In the genomic region with DNA sequence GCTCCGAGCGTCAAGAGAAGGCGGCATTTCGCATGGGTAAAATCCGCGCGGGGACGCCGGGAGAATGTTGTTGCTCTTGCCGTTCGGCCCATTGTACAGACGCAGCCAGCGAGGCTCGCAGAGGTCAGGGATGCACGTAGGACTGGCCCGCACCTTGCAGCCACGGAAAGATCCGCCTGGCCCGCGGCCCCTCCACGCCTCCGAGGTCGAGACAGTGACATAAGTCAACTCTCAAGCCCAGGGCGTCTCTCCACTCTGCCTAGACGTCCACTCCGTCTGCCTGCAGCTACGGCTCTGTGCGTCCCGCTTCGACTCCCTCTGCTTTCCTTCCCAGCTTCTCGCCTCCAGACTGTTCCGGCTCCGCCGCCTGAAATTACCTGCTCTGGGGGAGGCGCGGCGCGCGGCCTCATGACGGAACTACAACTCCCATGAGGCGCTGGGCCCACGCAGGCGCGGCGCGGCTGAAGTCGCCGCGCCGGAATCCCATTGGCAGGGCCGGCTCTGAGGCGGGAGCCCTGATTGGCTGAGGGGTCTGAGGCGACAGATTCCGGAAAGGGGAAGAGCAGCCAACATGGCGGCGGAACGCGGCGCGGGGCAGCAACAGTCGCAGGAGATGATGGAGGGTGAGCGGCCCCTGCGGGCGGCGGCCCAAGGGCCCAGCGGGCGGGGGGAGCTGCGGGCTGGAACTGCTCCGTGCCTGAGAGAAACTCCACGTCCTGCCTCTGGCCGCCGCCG, we compare ENCODE assay signal across 8 cellular contexts. TPM values are rescaled to one million over a fixed set of nuclear protein-coding genes. Genes with fewer than 3 reads are reported as not detected.
A peak's percentile ranks its signal among the peaks of the same experiment; 100 is the strongest.
DNase-seq lines count a peak whose midpoint lies in the region; ATAC-seq and TF ChIP-seq lines count a peak whose summit lies in the region.

A gene with protein sequence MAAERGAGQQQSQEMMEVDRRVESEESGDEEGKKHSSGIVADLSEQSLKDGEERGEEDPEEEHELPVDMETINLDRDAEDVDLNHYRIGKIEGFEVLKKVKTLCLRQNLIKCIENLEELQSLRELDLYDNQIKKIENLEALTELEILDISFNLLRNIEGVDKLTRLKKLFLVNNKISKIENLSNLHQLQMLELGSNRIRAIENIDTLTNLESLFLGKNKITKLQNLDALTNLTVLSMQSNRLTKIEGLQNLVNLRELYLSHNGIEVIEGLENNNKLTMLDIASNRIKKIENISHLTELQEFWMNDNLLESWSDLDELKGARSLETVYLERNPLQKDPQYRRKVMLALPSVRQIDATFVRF (plus strand): TSS at position 543 of the 735 bp plus-strand sequence. CDS start 29 bp downstream, at position 572.

- under 1% methylated on average over 73 of the region's 73 CpGs for WGBS in right cardiac atrium
- WGBS in aorta, 2 donors: 0 to 1% methylated on average over 65 to 73 of the region's 73 CpGs

- peak within 1 kb of the TSS; percentile 91 for H3K4me3 Mint-ChIP-seq in T-helper 2 cell treated with Interferon-gamma antibody and Interleukin-4, amounts not matched to agents 5 μg/mL and 100 μg/mL, for 36 hours

- no peaks in the 10 kb centered on the region for H3K9me3 ChIP-seq in ascending aorta
- no peaks in the 10 kb centered on the region for H3K9me3 ChIP-seq in right cardiac atrium (ENCODE audit: control insufficient read depth, low read length)
- no peaks in the 10 kb centered on the region for H3K9me3 ChIP-seq in aorta (ENCODE audit: control insufficient read depth, low read length)

- H3K36me3 ChIP-seq in ascending aorta (peaks cover 3 to 5% of the 10 kb centered on the region in 2 donors), rectal smooth muscle tissue (ENCODE audit: control insufficient read depth, insufficient read depth, low read length) (no peaks in the 10 kb centered on the region), aorta (ENCODE audit: control insufficient read depth in 1 of 2, insufficient read depth in 2 of 2, low read length in 1 of 2) (no peaks in the 10 kb centered on the region)

- H3K9ac ChIP-seq in rectal smooth muscle tissue (ENCODE audit: low read length): peak within 1 kb of the TSS; percentile 34

- ATAC-seq in GM18502 (IDR thresholded peaks at IDR 0.05; ENCODE audit: poor library complexity, unreplicated experiment) (peak; percentile 77), HG02970 (IDR thresholded peaks at IDR 0.05; ENCODE audit: low FRiP score, unreplicated experiment) (peak; percentile 80), right cardiac atrium (peak; percentile 98), aorta (ENCODE audit: low FRiP score) (peak; percentile 98)

- peaks cover 10% of the 10 kb centered on the region for H3K36me3 Mint-ChIP-seq in T-helper 2 cell treated with Interferon-gamma antibody and Interleukin-4, amounts not matched to agents 5 μg/mL and 100 μg/mL, for 36 hours (ENCODE audit: low read depth)

- peak in 1 of 3 experiments; percentile 14 for TF ChIP-seq CTCF in ascending aorta (IDR thresholded peaks at IDR 0.05)

- no peaks in the 10 kb centered on the region for H3K27me3 Mint-ChIP-seq in T-helper 2 cell treated with Interferon-gamma antibody and Interleukin-4, amounts not matched to agents 5 μg/mL and 100 μg/mL, for 36 hours (ENCODE audit: low read depth)

- intact Hi-C loops in ascending aorta (cut with DNase I): loop anchor here (1.0 to 10.0 kb wide), 9 partner anchors 48 to 585 kb away; a partner anchor contains a TSS
- intact Hi-C loops in right cardiac atrium (cut with DNase I): no loop called here
- intact Hi-C loops in aorta (cut with DNase I): loop anchor here in 1 of 2 donors (5.0 kb wide), 1 partner anchor 48 kb away; a partner anchor contains a TSS

- no peaks in the 10 kb centered on the region for H3K9me3 Mint-ChIP-seq in T-helper 2 cell treated with Interferon-gamma antibody and Interleukin-4, amounts not matched to agents 5 μg/mL and 100 μg/mL, for 36 hours

- H3K4me3 ChIP-seq in ascending aorta (peak within 1 kb of the TSS; percentile 70 to 95), right cardiac atrium (ENCODE audit: low read length) (peak within 1 kb of the TSS; percentile 99), rectal smooth muscle tissue (ENCODE audit: low read length) (peak within 1 kb of the TSS; percentile 89), aorta (ENCODE audit: low read length in 2 of 2) (peak within 1 kb of the TSS; percentile 61 to 86)

- H3K4me1 ChIP-seq in ascending aorta (peaks cover 0 to 15% of the 10 kb centered on the region in 2 donors), right cardiac atrium (ENCODE audit: control insufficient read depth, insufficient read depth, low read length) (peaks cover 3% of the 10 kb centered on the region), rectal smooth muscle tissue (ENCODE audit: control insufficient read depth, insufficient read depth, low read length) (peaks cover 6% of the 10 kb centered on the region), aorta (ENCODE audit: control insufficient read depth in 1 of 2, insufficient read depth in 2 of 2, low read length in 2 of 2) (no peaks in the 10 kb centered on the region)

- no peaks in the 10 kb centered on the region for H3K27me3 ChIP-seq in ascending aorta
- H3K27me3 ChIP-seq in right cardiac atrium (ENCODE audit: control insufficient read depth, insufficient read depth): no peaks in the 10 kb centered on the region
- H3K27me3 ChIP-seq in rectal smooth muscle tissue (ENCODE audit: control insufficient read depth, insufficient read depth, low read length): no peaks in the 10 kb centered on the region
- no peaks in the 10 kb centered on the region for H3K27me3 ChIP-seq in aorta (ENCODE audit: control insufficient read depth in 1 of 2, insufficient read depth in 2 of 2, low read length in 1 of 2)

- peak within 1 kb of the TSS; percentile 93 for H3K27ac Mint-ChIP-seq in T-helper 2 cell treated with Interferon-gamma antibody and Interleukin-4, amounts not matched to agents 5 μg/mL and 100 μg/mL, for 36 hours

- peaks cover 45% of the 10 kb centered on the region for H3K4me1 Mint-ChIP-seq in T-helper 2 cell treated with Interferon-gamma antibody and Interleukin-4, amounts not matched to agents 5 μg/mL and 100 μg/mL, for 36 hours (ENCODE audit: low read depth)

- DNase-seq in NCI-H1930 (lab: John Stamatoyannopoulos, UW) (peak; percentile 92 to 96), ascending aorta (ENCODE audit: low spot score in 2 of 2) (peak; percentile 85 to 98), right cardiac atrium (peak; percentile 95 to 98 (median 97)), aorta (peak; percentile 97 to 98)
- peak; percentile 92 for DNase-seq in T-helper 2 cell treated with Interferon-gamma antibody and Interleukin-4, amounts not matched to agents 5 μg/mL and 100 μg/mL, for 36 hours (ENCODE audit: low spot score)

- H3K27ac ChIP-seq in ascending aorta (peak within 1 kb of the TSS; percentile 62 to 87), right cardiac atrium (ENCODE audit: low read length) (peak within 1 kb of the TSS; percentile 78), rectal smooth muscle tissue (ENCODE audit: low read depth, low read length) (peak within 1 kb of the TSS; percentile 52), aorta (ENCODE audit: low read depth in 1 of 2, low read length in 2 of 2) (peak within 1 kb of the TSS in 1 of 2 donors; percentile 58)

RNA-seq across cellular contexts. Expression of the gene that starts here (rescaled TPM):
- 4.2 TPM for total RNA-seq in ascending aorta
- 10 to 100 TPM; 57.7 to 77.1 (median 73.1) TPM for total RNA-seq in right cardiac atrium
- 112 TPM for polyA plus RNA-seq in right cardiac atrium
- total RNA-seq in aorta: 10 to 100 TPM; 41.1 to 46.1 TPM
- 10 to 100 TPM; 74.0 to 83.4 TPM for polyA plus RNA-seq in aorta
